21 cellular contexts compared by ENCODE assay signal in the genomic region with DNA sequence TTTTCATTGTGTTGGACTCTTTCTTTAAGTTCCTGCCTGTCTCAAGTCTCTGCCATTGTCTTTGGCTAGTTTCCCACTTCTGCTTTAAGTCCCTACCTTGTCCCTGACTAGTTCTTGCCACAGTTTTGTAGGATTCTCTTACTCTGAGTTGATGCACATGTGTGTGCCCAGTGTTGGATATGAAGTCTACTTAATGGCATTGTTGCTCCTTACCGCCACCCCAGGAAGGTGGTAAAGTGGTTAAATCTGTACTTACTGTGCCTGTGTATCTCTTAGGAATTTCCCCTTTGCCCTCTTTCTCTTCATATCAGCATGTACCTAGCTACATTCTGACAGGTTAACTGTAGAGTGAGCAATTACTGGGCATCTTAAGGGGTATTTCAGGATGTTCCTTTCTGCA.
"Had no signal": no experiment of that assay in that cellular context is flagged by ENCODE, and none has a peak within 500 bp of the region (broad histone marks: within the 10 kb centered on the region; RNA-seq: fewer than 3 reads in every experiment).

No MANE protein-coding gene starts in this region.

- H3K27me3 ChIP-seq: breast epithelium, heart left ventricle, stomach, suprapubic skin, tibial nerve had no signal

- H3K9me3 ChIP-seq: breast epithelium, heart left ventricle, lower lobe of right lung, stomach, suprapubic skin, tibial nerve had no signal

- H3K36me3 ChIP-seq: breast epithelium, heart left ventricle, lower lobe of right lung, stomach, suprapubic skin had no signal

- H3K27ac ChIP-seq: breast epithelium, coronary artery, heart left ventricle, lower lobe of right lung, stomach, suprapubic skin, tibial nerve had no signal

- ATAC-seq: activated T-cell treated with anti-CD3 and anti-CD28 coated beads, Interleukin-2, amount 50 U/mL, for 4 hours; heart left ventricle; lower lobe of right lung; naive thymus-derived CD4-positive, alpha-beta T cell; sciatic nerve; stimulated activated effector memory CD8-positive, alpha-beta T cell treated with anti-CD3 and anti-CD28 coated beads, Interleukin-12 subunit alpha, Interleukin-12 subunit beta, amount 100 ng/mL, for 72 hours had no signal

- FAIRE-seq: astrocyte, small intestine had no signal

- DNase-seq: activated CD4-positive, alpha-beta T cell treated with anti-CD3 and anti-CD28 coated beads for 1 hour; activated CD8-positive, alpha-beta memory T cell treated with anti-CD3 and anti-CD28 coated beads for 24 hours; activated CD8-positive, alpha-beta memory T cell treated with anti-CD3 and anti-CD28 coated beads, Interleukin-2, amount 50 U/mL, for 4 hours; activated naive CD4-positive, alpha-beta T cell; activated T-cell treated with anti-CD3 and anti-CD28 coated beads, Interleukin-2, amount 50 U/mL, for 4 hours; endodermal cell; heart left ventricle; islet precursor cell; lower lobe of right lung; naive thymus-derived CD4-positive, alpha-beta T cell; occipital lobe; small intestine; stimulated activated CD4-positive, alpha-beta T cell treated with anti-CD3 and anti-CD28 coated beads, Interleukin-2, amount 100 ng/mL, for 24 hours; stomach had no signal

- H3K4me1 ChIP-seq: breast epithelium, heart left ventricle, lower lobe of right lung, stomach, suprapubic skin, tibial nerve had no signal

- H3K4me3 ChIP-seq: breast epithelium, coronary artery, heart left ventricle, lower lobe of right lung, stomach, suprapubic skin, tibial nerve had no signal
